Comparison of ENCODE assay signal across 17 cellular contexts in genomic region chr2:219362072-219362471, GRCh38. TPM values are rescaled to one million over a fixed set of nuclear protein-coding genes. Genes with fewer than 3 reads are reported as not detected.
DNase-seq lines count a peak whose midpoint lies in the region; ATAC-seq, FAIRE-seq and TF ChIP-seq lines count a peak whose summit lies in the region.
"Had no signal": no experiment of that assay in that cellular context is flagged by ENCODE, and none has a peak within 500 bp of the region (broad histone marks: within the 10 kb centered on the region; RNA-seq: fewer than 3 reads in every experiment).

No MANE protein-coding gene starts in this region.

- H3K4me3 Mint-ChIP-seq in astrocyte (ENCODE audit: unreplicated experiment) (no peak overlapping the region), mesothelial cell of epicardium (no peak overlapping the region)
- H3K4me3 Mint-ChIP-seq: H9 had no signal

- 88 to 95% methylated on average over 5 of the region's 5 CpGs for WGBS in upper lobe of left lung, 2 donors

- no peaks in the 10 kb centered on the region for H4K20me1 ChIP-seq in astrocyte (ENCODE audit: insufficient read depth, low read length)

- peaks cover 34% of the 10 kb centered on the region for H3K27me3 ChIP-seq in astrocyte (ENCODE audit: insufficient read depth, low read length)
- peaks cover 40% of the 10 kb centered on the region for H3K27me3 ChIP-seq in skeletal muscle satellite cell (ENCODE audit: control insufficient read depth, insufficient read depth, low read length)
- H3K27me3 ChIP-seq in upper lobe of left lung, result peaks cover 0 to 17% (median 11%) of the 10 kb centered on the region in 4 donors

- no peak for TF ChIP-seq POLR2A in upper lobe of left lung (IDR thresholded peaks at IDR 0.05)

- peak; percentile 25 for ATAC-seq in GM18511 (IDR thresholded peaks at IDR 0.05; ENCODE audit: unreplicated experiment)
- ATAC-seq in HG03520 (IDR thresholded peaks at IDR 0.05; ENCODE audit: unreplicated experiment), result peak; percentile 9
- ATAC-seq in GM21381 (IDR thresholded peaks at IDR 0.05; ENCODE audit: unreplicated experiment), result no peak
- no peak for ATAC-seq in upper lobe of left lung (ENCODE audit: low FRiP score in 2 of 2)

- H3K9me3 ChIP-seq in astrocyte (ENCODE audit: insufficient read depth, low read depth, low read length), result no peaks in the 10 kb centered on the region
- H3K9me3 ChIP-seq in skeletal muscle satellite cell (replicated peaks; ENCODE audit: low read length), result no peaks in the 10 kb centered on the region
- no peaks in the 10 kb centered on the region for H3K9me3 ChIP-seq in upper lobe of left lung

- H3K27ac Mint-ChIP-seq in astrocyte (ENCODE audit: unreplicated experiment) (no peak overlapping the region), mesothelial cell of epicardium (no peak overlapping the region)
- H3K27ac Mint-ChIP-seq: H9 had no signal

- H3K4me2 ChIP-seq in astrocyte (ENCODE audit: low read length) (peak overlapping the region; percentile 27), skeletal muscle satellite cell (ENCODE audit: low read length) (peak overlapping the region; percentile 28)

- peaks cover 8% of the 10 kb centered on the region for H3K4me1 ChIP-seq in astrocyte (ENCODE audit: insufficient read depth, low read length)
- H3K4me1 ChIP-seq in skeletal muscle satellite cell (ENCODE audit: control insufficient read depth, insufficient read depth, low read length), result peaks cover 12% of the 10 kb centered on the region
- peaks cover 9 to 12% (median 10%) of the 10 kb centered on the region in 4 donors for H3K4me1 ChIP-seq in upper lobe of left lung

- H2AFZ ChIP-seq in astrocyte (ENCODE audit: low read depth, low read length), result no peak overlapping the region

- H3K27ac ChIP-seq in astrocyte (ENCODE audit: low read depth, low read length) (no peak overlapping the region), upper lobe of left lung (no peak overlapping the region)

- no peak overlapping the region for H3K9ac ChIP-seq in astrocyte (ENCODE audit: low read length)
- H3K9ac ChIP-seq in skeletal muscle satellite cell (ENCODE audit: low read depth, low read length), result no peak overlapping the region

- no peak overlapping the region for H3K4me3 ChIP-seq in astrocyte (ENCODE audit: insufficient read depth, low read depth, low read length)
- no peak overlapping the region for H3K4me3 ChIP-seq in skeletal muscle satellite cell (ENCODE audit: low read length)
- no peak overlapping the region for H3K4me3 ChIP-seq in upper lobe of left lung

- H3K36me3 ChIP-seq in astrocyte (ENCODE audit: insufficient read depth, low read length) (no peaks in the 10 kb centered on the region), skeletal muscle satellite cell (ENCODE audit: insufficient read depth, low read length) (no peaks in the 10 kb centered on the region), upper lobe of left lung (no peaks in the 10 kb centered on the region)

- H3K4me1 Mint-ChIP-seq in astrocyte (ENCODE audit: low read depth, unreplicated experiment) (peaks cover 13% of the 10 kb centered on the region), mesothelial cell of epicardium (peaks cover 3% of the 10 kb centered on the region)

- H3K27me3 Mint-ChIP-seq in astrocyte (ENCODE audit: low read depth, unreplicated experiment) (peaks cover 30% of the 10 kb centered on the region), mesothelial cell of epicardium (ENCODE audit: low read depth) (peaks cover 45% of the 10 kb centered on the region)

- H3K79me2 ChIP-seq in astrocyte (ENCODE audit: insufficient read depth, low read length), result no peaks in the 10 kb centered on the region

- TF ChIP-seq CTCF in astrocyte (IDR thresholded peaks at IDR 0.05; ENCODE audit: insufficient read depth, low read depth, low read length) (no peak), mesothelial cell of epicardium (IDR thresholded peaks at IDR 0.05; ENCODE audit: unreplicated experiment) (no peak), upper lobe of left lung (IDR thresholded peaks at IDR 0.05) (no peak)

- no peak for TF ChIP-seq EP300 in upper lobe of left lung (IDR thresholded peaks at IDR 0.05)

- H3K36me3 Mint-ChIP-seq in astrocyte (ENCODE audit: low read depth, unreplicated experiment) (no peaks in the 10 kb centered on the region), mesothelial cell of epicardium (peaks cover 5% of the 10 kb centered on the region)

- DNase-seq in astrocyte (ENCODE audit: low read depth), result no peak
- DNase-seq in mesothelial cell of epicardium (ENCODE audit: low spot score in 2 of 2, unreplicated experiment in 2 of 2), result no peak
- no peak for DNase-seq in activated CD4-positive, alpha-beta T cell treated with anti-CD3 and anti-CD28 coated beads for 48 hours
- no peak for DNase-seq in upper lobe of left lung
- DNase-seq: H9, NCI-H1417, NCI-H187 treated with DMSO at 0.1 percent for 48 hours, NCI-H526 treated with DMSO at 0.1 percent for 48 hours had no signal

- no peaks in the 10 kb centered on the region for H3K9me3 Mint-ChIP-seq in astrocyte (ENCODE audit: unreplicated experiment)
- no peaks in the 10 kb centered on the region for H3K9me3 Mint-ChIP-seq in mesothelial cell of epicardium
- H3K9me3 Mint-ChIP-seq: H9 had no signal

- no peak for FAIRE-seq in astrocyte (lab: Jason Lieb, UNC)

RNA-seq across cellular contexts. Expression of gene DNPEP, which starts 25.6 kb away (rescaled TPM):
- 44.8 and 53.9 TPM in 2 replicates for total RNA-seq in astrocyte
- 69.5 and 79.3 TPM in 2 replicates for total RNA-seq in skeletal muscle satellite cell (2012; rRNA removed)
- total RNA-seq in mesothelial cell of epicardium, result 73.2 to 85.1 TPM (median 77.1 TPM) in 3 replicates
- 100 to 1,000 TPM in 1 of 6 donors, 10 to 100 TPM in 5; 31.9 to 141 (median 75.1) TPM for total RNA-seq in upper lobe of left lung

RNA-seq across cellular contexts. Expression of gene RESP18, which starts 29.5 kb away (rescaled TPM):
- total RNA-seq in astrocyte (not detected in 2 replicates), mesothelial cell of epicardium (not detected in 3 replicates), upper lobe of left lung (not detected)
- not detected in 2 replicates for total RNA-seq in skeletal muscle satellite cell (2012; rRNA removed)
- total RNA-seq: A673, G401, H9, HT-29, OCI-LY7, RPMI7951 had no signal

RNA-seq across cellular contexts. Expression of gene PTPRN, which starts 52.9 kb away (rescaled TPM):
- total RNA-seq in astrocyte, result 76.6 and 88.2 TPM in 2 replicates
- total RNA-seq in skeletal muscle satellite cell (2012; rRNA removed), result 0.66 and 2.5 TPM in 2 replicates
- 0.33 to 0.50 TPM (median 0.38 TPM) in 3 replicates for total RNA-seq in mesothelial cell of epicardium
- total RNA-seq in upper lobe of left lung, result 1 to 10 TPM in 2 of 6 donors, under 1 TPM in 2, not detected in 2; 0.20 to 4.4 (median 0.68) TPM
- total RNA-seq: HT-29, OCI-LY7 had no signal

RNA-seq across cellular contexts. Expression of gene DES, which starts 56.1 kb away (rescaled TPM):
- 5.2 and 5.4 TPM in 2 replicates for total RNA-seq in astrocyte
- total RNA-seq in skeletal muscle satellite cell (2012; rRNA removed), result 73.8 and 446 TPM in 2 replicates
- total RNA-seq in mesothelial cell of epicardium, result 33.0 to 38.5 TPM (median 37.0 TPM) in 3 replicates
- 100 to 1,000 TPM in 2 of 6 donors, 10 to 100 TPM in 4; 39.7 to 299 (median 70.8) TPM for total RNA-seq in upper lobe of left lung
- total RNA-seq: A673, G401, HT-29, OCI-LY7 had no signal

Comparison
In these comparisons a context has a peak if more than half of its experiments do, and no peak if none do; other contexts are left out.
1. ATAC-seq: peak in GM18511 (single experiment) and HG03520 (single experiment); none in GM21381 (single experiment) and upper lobe of left lung (0 of 2).
2. RNA of gene PTPRN, which starts 52.9 kb away (total RNA-seq): 76.6 to 88.2 TPM in astrocyte; 0.33 to 0.50 TPM in mesothelial cell of epicardium and 0.20 to 4.4 TPM in upper lobe of left lung; every median in the first group is over 10 times any median in the second.